In the genomic region with DNA sequence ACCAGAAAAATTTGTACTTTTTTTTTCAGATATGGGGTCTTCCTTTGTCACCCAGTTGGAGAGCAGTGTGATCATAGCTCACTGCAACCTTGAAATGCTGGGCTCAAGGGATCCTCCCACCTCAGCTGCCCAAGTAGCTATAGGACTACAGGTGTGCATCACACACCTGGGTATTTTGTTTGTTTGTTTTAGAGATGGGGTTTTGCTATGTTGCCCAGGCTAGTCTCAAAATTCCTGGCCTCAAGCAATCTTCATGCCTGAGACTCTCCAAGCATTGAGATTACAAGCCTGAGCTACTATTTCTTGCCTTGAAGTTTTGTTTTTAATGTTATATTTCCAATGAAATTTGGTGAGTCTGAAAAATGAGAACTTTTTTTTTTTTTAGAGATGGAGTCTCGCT, we compare ENCODE assay signal across 22 cellular contexts.
"Had no signal": no experiment of that assay in that cellular context is flagged by ENCODE, and none has a peak within 500 bp of the region (broad histone marks: within the 10 kb centered on the region; RNA-seq: fewer than 3 reads in every experiment).

No MANE protein-coding gene starts in this region.

- H3K36me3 ChIP-seq: breast epithelium, colonic mucosa, esophagus squamous epithelium, heart right ventricle, tibial artery had no signal

- H3K4me3 ChIP-seq: breast epithelium, colonic mucosa, dorsolateral prefrontal cortex, esophagus squamous epithelium, heart right ventricle, mucosa of descending colon, tibial artery had no signal

- H3K4me1 ChIP-seq: breast epithelium, colonic mucosa, heart right ventricle, tibial artery had no signal

- H3K9me3 ChIP-seq: colonic mucosa, tibial artery had no signal

- H3K36me3 Mint-ChIP-seq: activated CD4-positive, alpha-beta memory T cell treated with anti-CD3 and anti-CD28 coated beads for 36 hours; activated naive CD8-positive, alpha-beta T cell treated with anti-CD3 and anti-CD28 coated beads, Interleukin-2, amount 10 ng/mL, durations not matched to agents 7 days and 5 days; stimulated activated effector memory CD8-positive, alpha-beta T cell treated with anti-CD3 and anti-CD28 coated beads, Interleukin-12 subunit alpha, Interleukin-12 subunit beta, amount 100 ng/mL, for 72 hours had no signal

- H3K27me3 Mint-ChIP-seq: activated CD4-positive, alpha-beta memory T cell treated with anti-CD3 and anti-CD28 coated beads for 36 hours; activated naive CD8-positive, alpha-beta T cell treated with anti-CD3 and anti-CD28 coated beads, Interleukin-2, amount 10 ng/mL, durations not matched to agents 7 days and 5 days; effector memory CD8-positive, alpha-beta T cell; stimulated activated naive CD8-positive, alpha-beta T cell treated with anti-CD3 and anti-CD28 coated beads, Interleukin-15, amount 100 ng/mL, for 72 hours had no signal

- H3K27ac ChIP-seq: breast epithelium, colonic mucosa, dorsolateral prefrontal cortex, esophagus squamous epithelium, heart right ventricle, tibial artery had no signal

- ATAC-seq: effector memory CD8-positive, alpha-beta T cell; heart right ventricle; left colon; mucosa of descending colon; sciatic nerve; stimulated activated effector memory CD8-positive, alpha-beta T cell treated with anti-CD3 and anti-CD28 coated beads, Interleukin-12 subunit alpha, Interleukin-12 subunit beta, amount 100 ng/mL, for 72 hours; stimulated activated naive CD8-positive, alpha-beta T cell treated with anti-CD3 and anti-CD28 coated beads, Interleukin-15, amount 100 ng/mL, for 72 hours had no signal

- H3K4me3 Mint-ChIP-seq: activated CD4-positive, alpha-beta memory T cell treated with anti-CD3 and anti-CD28 coated beads for 36 hours; activated naive CD4-positive, alpha-beta T cell treated with anti-CD3 and anti-CD28 coated beads for 36 hours; activated naive CD8-positive, alpha-beta T cell treated with anti-CD3 and anti-CD28 coated beads, Interleukin-2, amount 10 ng/mL, durations not matched to agents 7 days and 5 days; effector memory CD8-positive, alpha-beta T cell; stimulated activated effector memory CD8-positive, alpha-beta T cell treated with anti-CD3 and anti-CD28 coated beads, Interleukin-12 subunit alpha, Interleukin-12 subunit beta, amount 100 ng/mL, for 72 hours; stimulated activated naive CD8-positive, alpha-beta T cell treated with anti-CD3 and anti-CD28 coated beads, Interleukin-15, amount 100 ng/mL, for 72 hours had no signal

- H3K4me1 Mint-ChIP-seq: activated naive CD8-positive, alpha-beta T cell treated with anti-CD3 and anti-CD28 coated beads, Interleukin-2, amount 10 ng/mL, durations not matched to agents 7 days and 5 days; stimulated activated effector memory CD8-positive, alpha-beta T cell treated with anti-CD3 and anti-CD28 coated beads, Interleukin-12 subunit alpha, Interleukin-12 subunit beta, amount 100 ng/mL, for 72 hours; stimulated activated naive CD8-positive, alpha-beta T cell treated with anti-CD3 and anti-CD28 coated beads, Interleukin-15, amount 100 ng/mL, for 72 hours had no signal

- H3K9me3 Mint-ChIP-seq: activated naive CD8-positive, alpha-beta T cell treated with anti-CD3 and anti-CD28 coated beads, Interleukin-2, amount 10 ng/mL, durations not matched to agents 7 days and 5 days; stimulated activated naive CD8-positive, alpha-beta T cell treated with anti-CD3 and anti-CD28 coated beads, Interleukin-15, amount 100 ng/mL, for 72 hours had no signal

- DNase-seq: activated CD4-positive, alpha-beta memory T cell treated with anti-CD3 and anti-CD28 coated beads for 36 hours; activated CD4-positive, alpha-beta T cell treated with anti-CD3 and anti-CD28 coated beads for 48 hours; activated naive CD4-positive, alpha-beta T cell treated with anti-CD3 and anti-CD28 coated beads for 36 hours; activated naive CD8-positive, alpha-beta T cell treated with anti-CD3 and anti-CD28 coated beads, Interleukin-2, amount 10 ng/mL, durations not matched to agents 7 days and 5 days; activated T-cell treated with anti-CD3 and anti-CD28 coated beads, Interleukin-2, amount 50 U/mL, for 48 hours; colonic mucosa; dorsolateral prefrontal cortex; effector memory CD8-positive, alpha-beta T cell; esophagus squamous epithelium; heart right ventricle; islet precursor cell; left colon; mesendoderm; mucosa of descending colon; nucleus accumbens; small intestine; stimulated activated CD4-positive, alpha-beta T cell treated with anti-CD3 and anti-CD28 coated beads, Interleukin-2, amount 100 ng/mL, for 24 hours; stimulated activated naive CD8-positive, alpha-beta T cell treated with anti-CD3 and anti-CD28 coated beads, Interleukin-15, amount 100 ng/mL, for 72 hours; tibial artery had no signal

- H3K27ac Mint-ChIP-seq: activated CD4-positive, alpha-beta memory T cell treated with anti-CD3 and anti-CD28 coated beads for 36 hours; activated naive CD4-positive, alpha-beta T cell treated with anti-CD3 and anti-CD28 coated beads for 36 hours; activated naive CD8-positive, alpha-beta T cell treated with anti-CD3 and anti-CD28 coated beads, Interleukin-2, amount 10 ng/mL, durations not matched to agents 7 days and 5 days; effector memory CD8-positive, alpha-beta T cell; stimulated activated effector memory CD8-positive, alpha-beta T cell treated with anti-CD3 and anti-CD28 coated beads, Interleukin-12 subunit alpha, Interleukin-12 subunit beta, amount 100 ng/mL, for 72 hours; stimulated activated naive CD8-positive, alpha-beta T cell treated with anti-CD3 and anti-CD28 coated beads, Interleukin-15, amount 100 ng/mL, for 72 hours had no signal

- H3K27me3 ChIP-seq: breast epithelium, colonic mucosa, dorsolateral prefrontal cortex, esophagus squamous epithelium, heart right ventricle, tibial artery had no signal
